In the genomic region with DNA sequence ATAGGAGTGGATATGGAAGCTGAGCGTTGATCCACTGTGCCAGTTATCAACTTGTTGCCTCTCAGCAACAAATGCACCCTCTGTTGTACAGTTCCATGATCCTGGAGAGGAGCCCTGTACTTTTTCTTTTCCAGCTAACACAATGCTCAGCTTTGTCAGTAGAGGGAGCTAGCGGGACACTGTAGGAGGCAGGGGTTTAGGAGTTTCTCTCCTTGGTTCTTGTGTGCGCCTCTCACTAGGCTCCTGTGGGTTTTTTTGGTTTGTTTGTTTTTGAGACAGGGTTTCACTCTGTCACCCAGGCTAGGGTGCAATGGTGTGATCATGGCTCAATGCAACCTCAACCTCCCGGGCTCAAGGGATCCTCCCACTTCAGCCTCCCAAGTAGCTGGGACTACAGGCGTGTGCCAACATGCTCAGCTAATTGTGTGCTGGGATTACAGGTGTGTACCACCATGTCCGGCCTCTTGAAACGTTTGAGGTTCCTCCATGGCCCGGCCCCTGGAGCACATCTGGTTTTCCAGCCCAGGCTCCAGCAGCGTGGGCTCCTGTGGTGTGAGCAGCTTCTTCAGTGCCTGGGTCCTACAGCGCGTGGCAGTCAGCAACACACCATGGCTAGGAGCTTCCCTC, we compare ENCODE assay signal across 1 cellular context.
TF ChIP-seq lines count a peak whose summit lies in the region.

No MANE protein-coding gene starts in this region.

TF ChIP-seq in IMR-90, 13 proteins besides CTCF, POLR2A, EP300 and RAD21 (continued from another document):
- no peak for TF ChIP-seq ELK1 (IDR thresholded peaks at IDR 0.05; ENCODE audit: borderline replicate concordance, low read depth, low read length)
- no peak for TF ChIP-seq BHLHE40 (IDR thresholded peaks at IDR 0.05; ENCODE audit: low read depth, low read length)
- no peak for TF ChIP-seq CHD1 (IDR thresholded peaks at IDR 0.05; ENCODE audit: low read depth, low read length)
- no peak for TF ChIP-seq MAFK (IDR thresholded peaks at IDR 0.05; ENCODE audit: low read depth, low read length)
- TF ChIP-seq FOS (IDR thresholded peaks at IDR 0.05; ENCODE audit: low read depth, low read length) = no peak
- TF ChIP-seq, protein P1, sequence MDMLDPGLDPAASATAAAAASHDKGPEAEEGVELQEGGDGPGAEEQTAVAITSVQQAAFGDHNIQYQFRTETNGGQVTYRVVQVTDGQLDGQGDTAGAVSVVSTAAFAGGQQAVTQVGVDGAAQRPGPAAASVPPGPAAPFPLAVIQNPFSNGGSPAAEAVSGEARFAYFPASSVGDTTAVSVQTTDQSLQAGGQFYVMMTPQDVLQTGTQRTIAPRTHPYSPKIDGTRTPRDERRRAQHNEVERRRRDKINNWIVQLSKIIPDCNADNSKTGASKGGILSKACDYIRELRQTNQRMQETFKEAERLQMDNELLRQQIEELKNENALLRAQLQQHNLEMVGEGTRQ (IDR thresholded peaks at IDR 0.05; ENCODE audit: low read depth, low read length) = no peak
- no peak for TF ChIP-seq RFX5 (IDR thresholded peaks at IDR 0.05; ENCODE audit: low read depth, low read length)
- TF ChIP-seq SMC3 (IDR thresholded peaks at IDR 0.05; ENCODE audit: low read depth, low read length) = peak; percentile 86
- no peak for TF ChIP-seq RCOR1 (IDR thresholded peaks at IDR 0.05; ENCODE audit: insufficient replicate concordance, low read length)
- no peak for TF ChIP-seq CEBPB (IDR thresholded peaks at IDR 0.05; ENCODE audit: low read depth, low read length)
- TF ChIP-seq MAZ (IDR thresholded peaks at IDR 0.05; ENCODE audit: borderline replicate concordance, low read depth, low read length) = 0 out of 2 replicates have a peak, but pooled peaks have one; percentile 20
